12 cellular contexts compared by ENCODE assay signal in the genomic region with DNA sequence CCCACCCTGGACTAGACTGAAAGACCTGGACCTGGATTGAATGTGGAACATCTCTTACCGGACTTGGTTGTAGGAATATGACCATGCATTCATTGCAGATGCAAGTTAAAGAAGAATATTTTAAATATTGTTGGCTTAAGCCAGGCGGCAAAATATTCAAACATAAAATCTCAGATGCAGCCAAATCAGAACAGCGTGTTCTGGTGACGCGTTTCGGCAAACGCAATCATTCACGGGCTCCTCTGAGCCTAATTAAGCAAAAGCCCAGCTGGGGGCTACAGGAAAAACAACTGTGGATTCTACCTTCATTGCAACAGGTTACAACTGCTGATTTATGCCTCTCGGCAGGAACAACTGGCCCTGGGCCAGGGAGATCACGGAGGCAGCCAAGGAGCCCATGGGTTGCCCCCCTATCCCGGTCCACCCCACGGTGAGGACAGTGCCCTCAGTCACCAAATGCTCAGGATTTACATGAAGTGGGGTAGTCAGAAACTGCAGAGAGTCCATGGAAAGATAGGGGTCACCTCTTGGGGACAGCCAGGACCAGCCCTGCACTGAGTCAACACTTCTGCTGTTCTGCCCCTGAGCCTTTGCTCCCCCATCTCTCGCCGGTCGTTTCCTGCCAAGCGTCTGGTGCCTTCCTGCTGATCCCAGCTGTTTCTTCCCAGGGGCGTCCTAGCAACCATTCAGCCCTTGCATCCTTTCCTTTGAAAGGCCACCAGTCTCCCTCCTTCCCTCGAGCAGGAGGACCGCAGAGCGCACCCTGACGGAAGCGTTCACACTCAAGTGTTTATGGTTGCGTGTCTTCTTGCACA.
DNase-seq lines count a peak whose midpoint lies in the region; ATAC-seq lines count a peak whose summit lies in the region.
"Had no signal": no experiment of that assay in that cellular context is flagged by ENCODE, and none has a peak within 500 bp of the region (broad histone marks: within the 10 kb centered on the region; RNA-seq: fewer than 3 reads in every experiment).

No MANE protein-coding gene starts in this region.

- H2AFZ ChIP-seq in mesenchymal stem cell (ENCODE audit: low read depth, low read length), result no peak overlapping the region

- no peak overlapping the region for H3K4me3 ChIP-seq in mesenchymal stem cell (ENCODE audit: insufficient read depth in 1 of 2, low read depth in 1 of 2, low read length in 2 of 2)

- no peaks in the 10 kb centered on the region for H3K36me3 ChIP-seq in mesenchymal stem cell (ENCODE audit: control insufficient read depth in 1 of 2, insufficient read depth in 2 of 2, low read depth in 1 of 2, low read length in 2 of 2)

- no peak overlapping the region for H3K14ac ChIP-seq in mesenchymal stem cell (ENCODE audit: low read length in 2 of 2)

- no peak overlapping the region for H2BK5ac ChIP-seq in mesenchymal stem cell (ENCODE audit: low read depth, low read length, poor library complexity, severe bottlenecking)

- peak overlapping the region; percentile 64 to 86 for H3K4me3 Mint-ChIP-seq in stimulated activated naive B cell treated with anti-CD40 and anti-IgM and Interleukin-4, amounts not matched to agents 10 μg/mL and 1 μg/mL and 100 μg/mL, for 72 hours

- no peak overlapping the region for H2BK15ac ChIP-seq in mesenchymal stem cell (ENCODE audit: low read depth, poor library complexity, severe bottlenecking)

- H2BK120ac ChIP-seq in mesenchymal stem cell (ENCODE audit: low read depth, low read length), result no peak overlapping the region

- DNase-seq in DMS 273 (lab: John Stamatoyannopoulos, UW; ENCODE audit: unreplicated experiment) (peak; percentile 54), DMS 273 treated with DMSO at 0.1 percent for 48 hours (lab: John Stamatoyannopoulos, UW) (no peak), UCSD-AML1 (lab: John Stamatoyannopoulos, UW; ENCODE audit: unreplicated experiment) (peak; percentile 42), iPS DF 19.7 (ENCODE audit: low read depth, low spot score) (peak; percentile 48), NCI-H2227 (lab: John Stamatoyannopoulos, UW; ENCODE audit: unreplicated experiment) (no peak), mesenchymal stem cell (no peak)
- DNase-seq in stimulated activated naive B cell treated with anti-CD40 and anti-IgM and Interleukin-4, amounts not matched to agents 10 μg/mL and 1 μg/mL and 100 μg/mL, for 72 hours, result no peak
- DNase-seq: amniotic stem cell; NCI-H1436 treated with DMSO at 0.1 percent for 48 hours; stimulated activated CD4-positive, alpha-beta T cell treated with anti-CD3 and anti-CD28 coated beads, Interleukin-2, amount 100 ng/mL, for 24 hours had no signal

- H3K9me3 ChIP-seq in mesenchymal stem cell (ENCODE audit: control insufficient read depth, low read length), result no peaks in the 10 kb centered on the region

- WGBS in mesenchymal stem cell, result 56% methylated on average over 23 of the region's 23 CpGs

- H3K4me1 Mint-ChIP-seq in stimulated activated naive B cell treated with anti-CD40 and anti-IgM and Interleukin-4, amounts not matched to agents 10 μg/mL and 1 μg/mL and 100 μg/mL, for 72 hours, result peaks cover 50 to 84% of the 10 kb centered on the region in 2 donors

- no peak overlapping the region for H4K8ac ChIP-seq in mesenchymal stem cell (ENCODE audit: low read length)

- H2AK5ac ChIP-seq in mesenchymal stem cell (ENCODE audit: low read length, severe bottlenecking), result no peak overlapping the region

- H3K18ac ChIP-seq in mesenchymal stem cell (ENCODE audit: low read depth in 1 of 2, low read length in 2 of 2), result no peak overlapping the region

- no peak overlapping the region for H2BK12ac ChIP-seq in mesenchymal stem cell (ENCODE audit: low read length in 2 of 2)

- H3K27me3 ChIP-seq in mesenchymal stem cell (ENCODE audit: control insufficient read depth in 1 of 2, insufficient read depth in 1 of 2, low read length in 2 of 2), result peaks cover 0 to 11% of the 10 kb centered on the region in 2 experiments

- H3K4ac ChIP-seq in mesenchymal stem cell (ENCODE audit: low read depth in 1 of 2, low read length in 2 of 2), result no peak overlapping the region

- H3K4me2 ChIP-seq in mesenchymal stem cell (ENCODE audit: low read length, poor library complexity, severe bottlenecking), result no peak overlapping the region

- H3K4me1 ChIP-seq in mesenchymal stem cell (ENCODE audit: control insufficient read depth, insufficient read depth, low read depth, low read length), result no peaks in the 10 kb centered on the region

- H3K36me3 Mint-ChIP-seq in stimulated activated naive B cell treated with anti-CD40 and anti-IgM and Interleukin-4, amounts not matched to agents 10 μg/mL and 1 μg/mL and 100 μg/mL, for 72 hours, result peaks cover 7 to 8% of the 10 kb centered on the region in 2 donors

- peak overlapping the region; percentile 16 for H3K27ac Mint-ChIP-seq in stimulated activated naive B cell treated with anti-CD40 and anti-IgM and Interleukin-4, amounts not matched to agents 10 μg/mL and 1 μg/mL and 100 μg/mL, for 72 hours

- H3K27ac ChIP-seq in mesenchymal stem cell (ENCODE audit: low read length, poor library complexity, severe bottlenecking), result no peak overlapping the region
- H3K27ac ChIP-seq: 22Rv1 had no signal

- H3K9me3 Mint-ChIP-seq in stimulated activated naive B cell treated with anti-CD40 and anti-IgM and Interleukin-4, amounts not matched to agents 10 μg/mL and 1 μg/mL and 100 μg/mL, for 72 hours, result peaks cover 0 to 5% of the 10 kb centered on the region in 2 donors

- ATAC-seq in stimulated activated naive B cell treated with anti-CD40 and anti-IgM and Interleukin-4, amounts not matched to agents 10 μg/mL and 1 μg/mL and 100 μg/mL, for 72 hours (replicated peaks), result no peak
- ATAC-seq in GM19023 (IDR thresholded peaks at IDR 0.05; ENCODE audit: unreplicated experiment), result no peak

- H3K27me3 Mint-ChIP-seq in stimulated activated naive B cell treated with anti-CD40 and anti-IgM and Interleukin-4, amounts not matched to agents 10 μg/mL and 1 μg/mL and 100 μg/mL, for 72 hours, result no peaks in the 10 kb centered on the region

- no peak overlapping the region for H3K9ac ChIP-seq in mesenchymal stem cell (ENCODE audit: low read length)

- no peaks in the 10 kb centered on the region for H3K79me1 ChIP-seq in mesenchymal stem cell (replicated peaks; ENCODE audit: low read length, poor library complexity, severe bottlenecking)

- no peak overlapping the region for H3K23ac ChIP-seq in mesenchymal stem cell (ENCODE audit: low read length in 2 of 2)

- no peak overlapping the region for H4K91ac ChIP-seq in mesenchymal stem cell (ENCODE audit: low read length)

Comparison
In these comparisons a context has a peak if more than half of its experiments do, and no peak if none do; other contexts are left out.
1. DNase-seq: peak in DMS 273 (single experiment), UCSD-AML1 (single experiment) and iPS DF 19.7 (single experiment); none in DMS 273 treated with DMSO at 0.1 percent for 48 hours (single experiment), stimulated activated naive B cell treated with anti-CD40 and anti-IgM and Interleukin-4, amounts not matched to agents 10 μg/mL and 1 μg/mL and 100 μg/mL, for 72 hours (single experiment), NCI-H2227 (single experiment) and mesenchymal stem cell (single experiment).